17 cellular contexts compared by ENCODE assay signal in genomic region chr9:97623946-97624345, GRCh38. TPM values are rescaled to one million over a fixed set of nuclear protein-coding genes. Genes with fewer than 3 reads are reported as not detected.
DNase-seq lines count a peak whose midpoint lies in the region; ATAC-seq and TF ChIP-seq lines count a peak whose summit lies in the region.
"Had no signal": no experiment of that assay in that cellular context is flagged by ENCODE, and none has a peak within 500 bp of the region (broad histone marks: within the 10 kb centered on the region; RNA-seq: fewer than 3 reads in every experiment).

No MANE protein-coding gene starts in this region.

- H3K27ac Mint-ChIP-seq in activated CD8-positive, alpha-beta T cell treated with anti-CD3 and anti-CD28 coated beads for 36 hours = no peak overlapping the region
- H3K27ac Mint-ChIP-seq in activated CD8-positive, alpha-beta T cell treated with anti-CD3 and anti-CD28 coated beads, Interleukin-2, amount 10 ng/mL, durations not matched to agents 7 days and 5 days = no peak overlapping the region
- H3K27ac Mint-ChIP-seq: CD14-positive monocyte; CD8-positive, alpha-beta T cell had no signal

- H3K4me1 ChIP-seq in right atrium auricular region (peaks cover 0 to 12% of the 10 kb centered on the region in 2 donors), mucosa of descending colon (ENCODE audit: low read depth) (peaks cover 5% of the 10 kb centered on the region)

- H3K9me3 Mint-ChIP-seq in activated CD8-positive, alpha-beta T cell treated with anti-CD3 and anti-CD28 coated beads for 36 hours = no peaks in the 10 kb centered on the region
- no peaks in the 10 kb centered on the region for H3K9me3 Mint-ChIP-seq in activated CD8-positive, alpha-beta T cell treated with anti-CD3 and anti-CD28 coated beads, Interleukin-2, amount 10 ng/mL, durations not matched to agents 7 days and 5 days (ENCODE audit: insufficient read depth)
- H3K9me3 Mint-ChIP-seq: CD8-positive, alpha-beta T cell had no signal

- peaks cover 29% of the 10 kb centered on the region for H3K36me3 Mint-ChIP-seq in activated CD8-positive, alpha-beta T cell treated with anti-CD3 and anti-CD28 coated beads for 36 hours (ENCODE audit: low read depth)
- peaks cover 38% of the 10 kb centered on the region for H3K36me3 Mint-ChIP-seq in activated CD8-positive, alpha-beta T cell treated with anti-CD3 and anti-CD28 coated beads, Interleukin-2, amount 10 ng/mL, durations not matched to agents 7 days and 5 days (ENCODE audit: low read depth)

- peaks cover 15% of the 10 kb centered on the region for H3K4me1 Mint-ChIP-seq in activated CD8-positive, alpha-beta T cell treated with anti-CD3 and anti-CD28 coated beads for 36 hours (ENCODE audit: low read depth)
- H3K4me1 Mint-ChIP-seq in activated CD8-positive, alpha-beta T cell treated with anti-CD3 and anti-CD28 coated beads, Interleukin-2, amount 10 ng/mL, durations not matched to agents 7 days and 5 days (ENCODE audit: low read depth) = peaks cover 2% of the 10 kb centered on the region
- H3K4me1 Mint-ChIP-seq: CD14-positive monocyte had no signal

- H3K4me3 ChIP-seq in right atrium auricular region (no peak overlapping the region), mucosa of descending colon (no peak overlapping the region)
- H3K4me3 ChIP-seq: GM23248 had no signal

- TF ChIP-seq CTCF in activated CD8-positive, alpha-beta T cell treated with anti-CD3 and anti-CD28 coated beads for 36 hours (IDR thresholded peaks at IDR 0.05) = no peak
- TF ChIP-seq CTCF in right atrium auricular region (IDR thresholded peaks at IDR 0.05) (no peak), mucosa of descending colon (IDR thresholded peaks at IDR 0.05) (no peak)

- peaks cover 22% of the 10 kb centered on the region for H3K36me3 ChIP-seq in right atrium auricular region
- no peaks in the 10 kb centered on the region for H3K36me3 ChIP-seq in mucosa of descending colon (ENCODE audit: low read depth)

- H3K4me3 Mint-ChIP-seq in activated CD8-positive, alpha-beta T cell treated with anti-CD3 and anti-CD28 coated beads for 36 hours = no peak overlapping the region
- no peak overlapping the region for H3K4me3 Mint-ChIP-seq in activated CD8-positive, alpha-beta T cell treated with anti-CD3 and anti-CD28 coated beads, Interleukin-2, amount 10 ng/mL, durations not matched to agents 7 days and 5 days
- H3K4me3 Mint-ChIP-seq: CD14-positive monocyte; CD8-positive, alpha-beta T cell had no signal

- no peak for DNase-seq in activated CD8-positive, alpha-beta T cell treated with anti-CD3 and anti-CD28 coated beads for 36 hours
- no peak for DNase-seq in activated CD8-positive, alpha-beta T cell treated with anti-CD3 and anti-CD28 coated beads, Interleukin-2, amount 10 ng/mL, durations not matched to agents 7 days and 5 days
- DNase-seq in right atrium auricular region (ENCODE audit: low spot score) (no peak), left ventricle myocardium superior (no peak), mucosa of descending colon (no peak), NCI-H128 (lab: John Stamatoyannopoulos, UW; ENCODE audit: unreplicated experiment) (no peak)
- no peak for DNase-seq in stimulated activated CD4-positive, alpha-beta T cell treated with anti-CD3 and anti-CD28 coated beads, Interleukin-2, amount 100 ng/mL, for 24 hours
- DNase-seq: CD8-positive, alpha-beta T cell; COR-L47; DMS153; DMS79 treated with DMSO at 0.1 percent for 48 hours; GDM1; GM23248 had no signal

- peak; percentile 49 for ATAC-seq in activated CD8-positive, alpha-beta T cell treated with anti-CD3 and anti-CD28 coated beads for 36 hours
- ATAC-seq in activated CD8-positive, alpha-beta T cell treated with anti-CD3 and anti-CD28 coated beads, Interleukin-2, amount 10 ng/mL, durations not matched to agents 7 days and 5 days = no peak
- ATAC-seq in left ventricle myocardium superior = no peak
- ATAC-seq in mucosa of descending colon = peak; percentile 86
- ATAC-seq: CD8-positive, alpha-beta T cell; HCT116; HepG2 had no signal

- POLR2A ChIA-PET in activated CD8-positive, alpha-beta T cell treated with anti-CD3 and anti-CD28 coated beads for 36 hours (lab: Charles Lee) = interaction anchor here (0.6 to 1.1 kb wide), 2 partner anchors 9 to 12 kb away, joined by 3 read pairs; no protein-coding TSS in a partner anchor
- POLR2A ChIA-PET in activated CD8-positive, alpha-beta T cell treated with anti-CD3 and anti-CD28 coated beads, Interleukin-2, amount 10 ng/mL, durations not matched to agents 7 days and 5 days (lab: Charles Lee) = interaction anchor here (1.6 kb wide), 1 partner anchor 9 kb away, joined by 5 read pairs; the partner anchor contains the start of genes NCBP1 and TSTD2

- no peaks in the 10 kb centered on the region for H3K9me3 ChIP-seq in right atrium auricular region
- H3K9me3 ChIP-seq in mucosa of descending colon = no peaks in the 10 kb centered on the region

- H3K27me3 ChIP-seq in right atrium auricular region = no peaks in the 10 kb centered on the region

- no peaks in the 10 kb centered on the region for H3K27me3 Mint-ChIP-seq in activated CD8-positive, alpha-beta T cell treated with anti-CD3 and anti-CD28 coated beads for 36 hours
- no peaks in the 10 kb centered on the region for H3K27me3 Mint-ChIP-seq in activated CD8-positive, alpha-beta T cell treated with anti-CD3 and anti-CD28 coated beads, Interleukin-2, amount 10 ng/mL, durations not matched to agents 7 days and 5 days (ENCODE audit: low read depth)

- intact Hi-C loops in activated CD8-positive, alpha-beta T cell treated with anti-CD3 and anti-CD28 coated beads for 36 hours (cut with micrococcal nuclease) = no loop called here
- intact Hi-C loops in left ventricle myocardium superior (cut with micrococcal nuclease) = no loop called here
- intact Hi-C loops in mucosa of descending colon (cut with DNase I, micrococcal nuclease) = no loop called here

- H3K27ac ChIP-seq in right atrium auricular region = peak overlapping the region; percentile 41 to 77
- H3K27ac ChIP-seq: 22Rv1, GM23248 had no signal

- CTCF ChIA-PET in activated CD8-positive, alpha-beta T cell treated with anti-CD3 and anti-CD28 coated beads for 36 hours (lab: Charles Lee) = interaction anchor here (1.3 to 2.1 kb wide), 3 partner anchors 8 to 155 kb away, joined by 3 to 11 read pairs (median 5); no protein-coding TSS in a partner anchor
- CTCF ChIA-PET in activated CD8-positive, alpha-beta T cell treated with anti-CD3 and anti-CD28 coated beads, Interleukin-2, amount 10 ng/mL, durations not matched to agents 7 days and 5 days (lab: Charles Lee) = interaction anchor here (0.8 to 3.0 kb wide), 2 partner anchors 8 to 9 kb away, joined by 3 to 19 read pairs; partner anchors contain the start of genes NCBP1 and TSTD2

RNA-seq across cellular contexts. Expression of gene TSTD2, which starts 9.2 kb away (rescaled TPM):
- 10 to 100 TPM; 15.2 to 15.3 TPM for total RNA-seq in activated CD8-positive, alpha-beta T cell treated with anti-CD3 and anti-CD28 coated beads for 36 hours
- total RNA-seq in activated CD8-positive, alpha-beta T cell treated with anti-CD3 and anti-CD28 coated beads, Interleukin-2, amount 10 ng/mL, durations not matched to agents 7 days and 5 days = 10 to 100 TPM; 13.0 to 15.6 TPM
- total RNA-seq in right atrium auricular region = 10 to 100 TPM; 13.9 to 14.0 TPM
- 25.9 TPM for total RNA-seq in left ventricle myocardium superior
- total RNA-seq in mucosa of descending colon = 10 to 100 TPM; 18.8 to 28.2 (median 26.6) TPM

RNA-seq across cellular contexts. Expression of gene NCBP1, which starts 9.7 kb away (rescaled TPM):
- 10 to 100 TPM; 37.6 to 41.7 TPM for total RNA-seq in activated CD8-positive, alpha-beta T cell treated with anti-CD3 and anti-CD28 coated beads for 36 hours
- total RNA-seq in activated CD8-positive, alpha-beta T cell treated with anti-CD3 and anti-CD28 coated beads, Interleukin-2, amount 10 ng/mL, durations not matched to agents 7 days and 5 days = 10 to 100 TPM; 45.1 to 45.9 TPM
- total RNA-seq in right atrium auricular region (10 to 100 TPM; 14.1 to 18.5 TPM), left ventricle myocardium superior (21.4 TPM), mucosa of descending colon (10 to 100 TPM; 29.0 to 37.0 (median 36.9) TPM)

Comparison
In these comparisons a context has a peak if more than half of its experiments do, and no peak if none do; other contexts are left out.
1. ATAC-seq: peak in activated CD8-positive, alpha-beta T cell treated with anti-CD3 and anti-CD28 coated beads for 36 hours (single experiment) and mucosa of descending colon (single experiment); none in activated CD8-positive, alpha-beta T cell treated with anti-CD3 and anti-CD28 coated beads, Interleukin-2, amount 10 ng/mL, durations not matched to agents 7 days and 5 days (single experiment) and left ventricle myocardium superior (single experiment).